ENCODE assay signal across 1 cellular context in the genomic region with DNA sequence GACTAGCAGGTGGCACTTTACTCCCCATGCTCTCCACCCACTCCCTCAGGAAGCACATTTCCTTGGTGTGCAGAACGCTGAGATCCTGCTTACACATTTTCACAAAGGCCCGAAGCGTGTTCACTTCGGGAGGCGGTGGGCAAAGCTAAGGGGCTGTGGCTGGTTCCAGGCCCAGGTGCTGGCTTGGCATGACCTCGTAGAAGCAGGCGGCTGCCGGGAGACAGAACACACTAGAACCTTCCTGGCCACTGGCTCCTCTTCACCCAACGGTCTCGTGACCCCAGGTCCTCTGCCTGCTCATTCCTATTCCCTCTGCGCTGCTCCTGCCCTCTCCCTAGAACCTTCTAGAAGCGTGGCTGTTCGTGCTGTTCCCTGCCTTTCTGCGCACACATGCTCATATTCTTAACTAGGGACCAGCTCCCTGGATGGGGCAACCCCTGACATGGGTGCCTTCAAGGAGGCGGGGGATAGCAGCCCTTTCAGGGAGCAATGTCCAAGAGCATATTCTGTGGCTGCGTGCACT.
TF ChIP-seq lines count a peak whose summit lies in the region.

No MANE protein-coding gene starts in this region.

TF ChIP-seq in IMR-90, 13 proteins besides CTCF, POLR2A, EP300 and RAD21 (continued from another document):
- no peak for TF ChIP-seq CHD1 (IDR thresholded peaks at IDR 0.05; ENCODE audit: low read depth, low read length)
- no peak for TF ChIP-seq FOS (IDR thresholded peaks at IDR 0.05; ENCODE audit: low read depth, low read length)
- TF ChIP-seq, protein P1, sequence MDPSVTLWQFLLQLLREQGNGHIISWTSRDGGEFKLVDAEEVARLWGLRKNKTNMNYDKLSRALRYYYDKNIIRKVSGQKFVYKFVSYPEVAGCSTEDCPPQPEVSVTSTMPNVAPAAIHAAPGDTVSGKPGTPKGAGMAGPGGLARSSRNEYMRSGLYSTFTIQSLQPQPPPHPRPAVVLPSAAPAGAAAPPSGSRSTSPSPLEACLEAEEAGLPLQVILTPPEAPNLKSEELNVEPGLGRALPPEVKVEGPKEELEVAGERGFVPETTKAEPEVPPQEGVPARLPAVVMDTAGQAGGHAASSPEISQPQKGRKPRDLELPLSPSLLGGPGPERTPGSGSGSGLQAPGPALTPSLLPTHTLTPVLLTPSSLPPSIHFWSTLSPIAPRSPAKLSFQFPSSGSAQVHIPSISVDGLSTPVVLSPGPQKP (IDR thresholded peaks at IDR 0.05; ENCODE audit: borderline replicate concordance, low read depth, low read length), result no peak
- no peak for TF ChIP-seq CEBPB (IDR thresholded peaks at IDR 0.05; ENCODE audit: low read depth, low read length)
- no peak for TF ChIP-seq RCOR1 (IDR thresholded peaks at IDR 0.05; ENCODE audit: insufficient replicate concordance, low read length)
- TF ChIP-seq NFE2L2 (IDR thresholded peaks at IDR 0.05; ENCODE audit: low read depth, low read length), result no peak
